Comparison of ENCODE assay signal across 1 cellular context in genomic region chr16:11742041-11742535, GRCh38.
TF ChIP-seq lines count a peak whose summit lies in the region.

No MANE protein-coding gene starts in this region.

TF ChIP-seq in HepG2, 621 proteins besides CTCF, POLR2A, EP300 and RAD21 (continued from another document and continues in another):
- TF ChIP-seq ZNF570 (CRISPR knock-in tag; IDR thresholded peaks at IDR 0.05; ENCODE audit: borderline replicate concordance) = no peak
- TF ChIP-seq ZNF605 (CRISPR knock-in tag; IDR thresholded peaks at IDR 0.05) = no peak
- TF ChIP-seq NFIB (CRISPR knock-in tag; IDR thresholded peaks at IDR 0.05; ENCODE audit: borderline replicate concordance) = no peak
- no peak for TF ChIP-seq ZNF781 (CRISPR knock-in tag; IDR thresholded peaks at IDR 0.05; ENCODE audit: borderline replicate concordance, not compliant biosample characterization)
- no peak for TF ChIP-seq ZC3H4 (CRISPR knock-in tag; IDR thresholded peaks at IDR 0.05; ENCODE audit: borderline replicate concordance)
- peak; percentile 34; the same call in 1 of the 2 replicates for TF ChIP-seq TFAP4 (IDR thresholded peaks at IDR 0.05; ENCODE audit: borderline replicate concordance, low read depth)
- TF ChIP-seq IRF2 (CRISPR knock-in tag; IDR thresholded peaks at IDR 0.05) = 0 out of 2 replicates have a peak, but pooled peaks have one; percentile 8
- TF ChIP-seq ZXDC (CRISPR knock-in tag; IDR thresholded peaks at IDR 0.05) = peak; percentile 99; the same call in 1 of the 2 replicates
- no peak for TF ChIP-seq ZBTB42 (CRISPR knock-in tag; IDR thresholded peaks at IDR 0.05)
- no peak for TF ChIP-seq PHF5A (CRISPR knock-in tag; IDR thresholded peaks at IDR 0.05; ENCODE audit: low read depth, unreplicated experiment)
- no peak for TF ChIP-seq ZNF468 (CRISPR knock-in tag; IDR thresholded peaks at IDR 0.05)
- TF ChIP-seq ZNF747 (CRISPR knock-in tag; IDR thresholded peaks at IDR 0.05; ENCODE audit: borderline replicate concordance) = no peak
- TF ChIP-seq ATF3 (CRISPR knock-in tag; IDR thresholded peaks at IDR 0.05) = no peak
- TF ChIP-seq NPAS2 (CRISPR knock-in tag; IDR thresholded peaks at IDR 0.05; ENCODE audit: borderline replicate concordance) = no peak
- no peak for TF ChIP-seq MAFG (CRISPR knock-in tag; IDR thresholded peaks at IDR 0.05)
- TF ChIP-seq ZNF567 (CRISPR knock-in tag; IDR thresholded peaks at IDR 0.05; ENCODE audit: borderline replicate concordance) = no peak
- TF ChIP-seq ZNF7 (CRISPR knock-in tag; IDR thresholded peaks at IDR 0.05) = no peak
- peak; percentile 78; the same call in 1 of the 2 replicates for TF ChIP-seq ZNF530 (CRISPR knock-in tag; IDR thresholded peaks at IDR 0.05; ENCODE audit: low read depth)
- no peak for TF ChIP-seq ZNF280D (CRISPR knock-in tag; IDR thresholded peaks at IDR 0.05)
- TF ChIP-seq HNF4A (CRISPR knock-in tag; IDR thresholded peaks at IDR 0.05) = peak; percentile 28; the same call in 1 of the 2 replicates
- no peak for TF ChIP-seq RBM22 (optimal IDR thresholded peaks at IDR 0.05; ENCODE audit: low read length)
- TF ChIP-seq AKNA (CRISPR knock-in tag; IDR thresholded peaks at IDR 0.05; ENCODE audit: borderline replicate concordance) = no peak
- TF ChIP-seq ZNF891 (CRISPR knock-in tag; IDR thresholded peaks at IDR 0.05) = peak; percentile 84
- no peak for TF ChIP-seq FOSL2 (CRISPR knock-in tag; IDR thresholded peaks at IDR 0.05)
- no peak for TF ChIP-seq BHLHE40 (IDR thresholded peaks at IDR 0.05; ENCODE audit: low read length)
- no peak for TF ChIP-seq ZC3H13 (CRISPR knock-in tag; IDR thresholded peaks at IDR 0.05)
- TF ChIP-seq POLR2G (IDR thresholded peaks at IDR 0.05; ENCODE audit: low read depth, low read length) = no peak
- no peak for TF ChIP-seq HMG20A (CRISPR knock-in tag; IDR thresholded peaks at IDR 0.05; ENCODE audit: borderline replicate concordance)
- no peak for TF ChIP-seq XRCC5 (optimal IDR thresholded peaks at IDR 0.05; ENCODE audit: low read length)
- TF ChIP-seq RBFOX2 (IDR thresholded peaks at IDR 0.05; ENCODE audit: low read depth, low read length) = no peak
- no peak for TF ChIP-seq ZNF362 (CRISPR knock-in tag; IDR thresholded peaks at IDR 0.05; ENCODE audit: borderline replicate concordance)
- TF ChIP-seq POGK (CRISPR knock-in tag; conservative IDR thresholded peaks at IDR 0.05) = peak; percentile 39; the same call in 1 of the 2 replicates
- no peak for TF ChIP-seq ISL2 (CRISPR knock-in tag; IDR thresholded peaks at IDR 0.05)
- no peak for TF ChIP-seq ZNF790 (CRISPR knock-in tag; IDR thresholded peaks at IDR 0.05; ENCODE audit: borderline replicate concordance)
